Comparison of ENCODE assay signal across 9 cellular contexts in genomic region chr17:40480501-40481003, GRCh38. TPM values are rescaled to one million over a fixed set of nuclear protein-coding genes. Genes with fewer than 3 reads are reported as not detected.
DNase-seq lines count a peak whose midpoint lies in the region; ATAC-seq and TF ChIP-seq lines count a peak whose summit lies in the region.
"Had no signal": no experiment of that assay in that cellular context is flagged by ENCODE, and none has a peak within 500 bp of the region (broad histone marks: within the 10 kb centered on the region; RNA-seq: fewer than 3 reads in every experiment).

No MANE protein-coding gene starts in this region.

- H2AFZ ChIP-seq in smooth muscle cell (ENCODE audit: low read depth) = no peak overlapping the region

- H3K4me1 ChIP-seq in esophagus (ENCODE audit: control insufficient read depth in 2 of 2, insufficient read depth in 2 of 2, low read length in 1 of 2) = peaks cover 3 to 13% of the 10 kb centered on the region in 2 donors
- H3K4me1 ChIP-seq in smooth muscle cell (ENCODE audit: low read depth) = peaks cover 6% of the 10 kb centered on the region

- no peak overlapping the region for H3K9ac ChIP-seq in smooth muscle cell (ENCODE audit: low read depth)

- H3K4me3 ChIP-seq in esophagus (ENCODE audit: low read depth in 1 of 2, low read length in 2 of 2) = no peak overlapping the region
- H3K4me3 ChIP-seq in smooth muscle cell = no peak overlapping the region
- H3K4me3 ChIP-seq: SJSA1 had no signal

- H3F3A ChIP-seq in smooth muscle cell (ENCODE audit: low read depth) = peaks cover 10% of the 10 kb centered on the region

- ATAC-seq in GM19397 (IDR thresholded peaks at IDR 0.05; ENCODE audit: unreplicated experiment) = no peak

- H3K79me2 ChIP-seq in smooth muscle cell (ENCODE audit: low read depth) = no peaks in the 10 kb centered on the region

- WGBS in esophagus, 2 donors = 27 to 33% methylated on average over 12 of the region's 12 CpGs
- 56% methylated on average over 12 of the region's 12 CpGs for WGBS in smooth muscle cell (ENCODE audit: low lambda C conversion rate)

- no peaks in the 10 kb centered on the region for H4K20me1 ChIP-seq in smooth muscle cell (ENCODE audit: low read depth)

- H3K27ac ChIP-seq in esophagus (ENCODE audit: low read depth in 2 of 2, low read length in 1 of 2) (peak overlapping the region; percentile 21 to 82), smooth muscle cell (ENCODE audit: low read depth) (no peak overlapping the region)
- H3K27ac ChIP-seq: SJSA1 had no signal

- DNase-seq in Kasumi-1 (lab: John Stamatoyannopoulos, UW) (peak; percentile 57 to 62), SHP77 (lab: John Stamatoyannopoulos, UW) (no peak), smooth muscle cell (lab: John Stamatoyannopoulos, UW; ENCODE audit: unreplicated experiment) (no peak)
- peak; percentile 68 to 72 for DNase-seq in activated CD4-positive, alpha-beta T cell treated with anti-CD3 and anti-CD28 coated beads, Interleukin-2, amount 50 U/mL, for 4 hours
- peak; percentile 43 for DNase-seq in stimulated activated CD8-positive, alpha-beta memory T cell treated with anti-CD3 and anti-CD28 coated beads, Interleukin-12 subunit alpha, Interleukin-12 subunit beta, amount 100 ng/mL, for 1 hour (ENCODE audit: low read depth)

- H3K36me3 ChIP-seq in esophagus (ENCODE audit: control insufficient read depth in 2 of 2, insufficient read depth in 2 of 2, low read length in 1 of 2) (peaks cover 0 to 10% of the 10 kb centered on the region in 2 donors), smooth muscle cell (ENCODE audit: low read depth) (no peaks in the 10 kb centered on the region)
- H3K36me3 ChIP-seq: SJSA1 had no signal

- H3K27me3 ChIP-seq in esophagus (ENCODE audit: control insufficient read depth in 1 of 2, insufficient read depth in 2 of 2, low read length in 2 of 2) = no peaks in the 10 kb centered on the region
- no peaks in the 10 kb centered on the region for H3K27me3 ChIP-seq in smooth muscle cell (ENCODE audit: low read depth)
- H3K27me3 ChIP-seq: SJSA1 had no signal

- no peaks in the 10 kb centered on the region for H3K9me3 ChIP-seq in esophagus (ENCODE audit: control insufficient read depth in 2 of 2, insufficient read depth in 1 of 2, low read depth in 1 of 2, low read length in 1 of 2)
- no peaks in the 10 kb centered on the region for H3K9me3 ChIP-seq in smooth muscle cell (replicated peaks; ENCODE audit: low read depth)
- H3K9me3 ChIP-seq: SJSA1 had no signal

- no peak overlapping the region for H3K4me2 ChIP-seq in smooth muscle cell

- no peak for TF ChIP-seq CTCF in smooth muscle cell (IDR thresholded peaks at IDR 0.05; ENCODE audit: borderline replicate concordance, insufficient read depth, poor library complexity, severe bottlenecking)

RNA-seq across cellular contexts. Expression of gene TNS4, which starts 20.9 kb away (rescaled TPM):
- polyA plus RNA-seq in esophagus (10 to 100 TPM; 25.4 to 74.8 TPM), smooth muscle cell (0.13 and 3.3 TPM in 2 replicates)
- 0.63 and 1.2 TPM in 2 replicates for total RNA-seq in smooth muscle cell
- total RNA-seq: pulmonary artery endothelial cell, SJSA1 had no signal

RNA-seq across cellular contexts. Expression of gene IGFBP4, which starts 37.3 kb away (rescaled TPM):
- polyA plus RNA-seq in esophagus (10 to 100 TPM; 34.1 to 80.6 TPM), smooth muscle cell (305 and 413 TPM in 2 replicates)
- total RNA-seq in smooth muscle cell = 63.8 and 91.0 TPM in 2 replicates

Comparison
In these comparisons a context has a peak if more than half of its experiments do, and no peak if none do; other contexts are left out.
1. DNase-seq: peak in Kasumi-1 (2 of 2), activated CD4-positive, alpha-beta T cell treated with anti-CD3 and anti-CD28 coated beads, Interleukin-2, amount 50 U/mL, for 4 hours (2 of 2) and stimulated activated CD8-positive, alpha-beta memory T cell treated with anti-CD3 and anti-CD28 coated beads, Interleukin-12 subunit alpha, Interleukin-12 subunit beta, amount 100 ng/mL, for 1 hour (single experiment); none in SHP77 (0 of 2) and smooth muscle cell (single experiment).